Comparison of ENCODE assay signal across 8 cellular contexts in genomic region chr1:23553896-23554480, GRCh38. TPM values are rescaled to one million over a fixed set of nuclear protein-coding genes. Genes with fewer than 3 reads are reported as not detected.
A peak's percentile ranks its signal among the peaks of the same experiment; 100 is the strongest.
DNase-seq lines count a peak whose midpoint lies in the region; ATAC-seq and TF ChIP-seq lines count a peak whose summit lies in the region.

No MANE protein-coding gene starts in this region.

- no peak for TF ChIP-seq POLR2A in prostate gland (IDR thresholded peaks at IDR 0.05)

- no peaks in the 10 kb centered on the region for H3K27me3 ChIP-seq in RWPE2 (ENCODE audit: insufficient read depth, poor library complexity, severe bottlenecking)
- no peaks in the 10 kb centered on the region for H3K27me3 ChIP-seq in prostate gland (replicated peaks; ENCODE audit: insufficient read depth)

- 43% methylated on average over 22 of the region's 22 CpGs for WGBS in prostate gland

- H3K36me3 ChIP-seq in ES-I3 (ENCODE audit: insufficient read depth, low read length) (no peaks in the 10 kb centered on the region), RWPE2 (ENCODE audit: low read depth) (peaks cover 8% of the 10 kb centered on the region; the same call in 1 of the 2 replicates), prostate gland (no peaks in the 10 kb centered on the region)

- DNase-seq in RWPE2 (ENCODE audit: low spot score), result no peak
- DNase-seq in epithelial cell of proximal tubule (ENCODE audit: low read depth), result no peak
- DNase-seq in prostate gland (ENCODE audit: low spot score), result no peak
- DNase-seq in NK-92 (lab: John Stamatoyannopoulos, UW; ENCODE audit: unreplicated experiment), result no peak
- DNase-seq in HUDEP-2 (lab: John Stamatoyannopoulos, UW; ENCODE audit: unreplicated experiment in 76 of 76), result no peak
- no peak for DNase-seq in NCI-H187 treated with DMSO at 0.1 percent for 48 hours (lab: John Stamatoyannopoulos, UW)
- DNase-seq in NCI-H2196 (lab: John Stamatoyannopoulos, UW; ENCODE audit: unreplicated experiment), result no peak

- ATAC-seq in RWPE2 (ENCODE audit: low read depth), result no peak

- no peaks in the 10 kb centered on the region for H3K9me3 ChIP-seq in ES-I3 (ENCODE audit: control insufficient read depth, insufficient read depth, low read length)
- no peaks in the 10 kb centered on the region for H3K9me3 ChIP-seq in RWPE2 (ENCODE audit: severe bottlenecking)
- no peaks in the 10 kb centered on the region for H3K9me3 ChIP-seq in prostate gland

- H3K4me3 ChIP-seq in RWPE2 (ENCODE audit: severe bottlenecking), result peak overlapping the region; percentile 40
- peak overlapping the region; percentile 53 for H3K4me3 ChIP-seq in epithelial cell of proximal tubule (ENCODE audit: low read depth, low read length)
- peak overlapping the region; percentile 55 to 65 for H3K4me3 ChIP-seq in prostate gland

- H3K27ac ChIP-seq in RWPE2 (ENCODE audit: poor library complexity, severe bottlenecking), result peak overlapping the region; percentile 93
- H3K27ac ChIP-seq in prostate gland, result peak overlapping the region; percentile 93 to 95

- intact Hi-C loops in prostate gland (cut with DNase I), result no loop called here

- H3K4me1 ChIP-seq in ES-I3 (ENCODE audit: insufficient read depth, low read length) (peaks cover 6% of the 10 kb centered on the region), RWPE2 (ENCODE audit: insufficient read depth, poor library complexity, severe bottlenecking) (peaks cover 34% of the 10 kb centered on the region), prostate gland (replicated peaks) (peaks cover 5% of the 10 kb centered on the region)

- TF ChIP-seq CTCF in RWPE2 (IDR thresholded peaks at IDR 0.05; ENCODE audit: poor library complexity, severe bottlenecking), result no peak
- TF ChIP-seq CTCF in epithelial cell of proximal tubule (conservative IDR thresholded peaks at IDR 0.05; ENCODE audit: low read depth, low read length), result no peak
- no peak for TF ChIP-seq CTCF in prostate gland (IDR thresholded peaks at IDR 0.05)

- peak overlapping the region; percentile 76 for H3K9ac ChIP-seq in ES-I3 (ENCODE audit: low read depth, low read length)

RNA-seq across cellular contexts. Expression of gene ID3, which starts 5.3 kb away (rescaled TPM):
- 76.0 and 154 TPM in 2 replicates for total RNA-seq in epithelial cell of proximal tubule
- 100 to 1,000 TPM; 151 to 184 TPM for total RNA-seq in prostate gland

RNA-seq across cellular contexts. Expression of gene E2F2, which starts 23.0 kb away (rescaled TPM):
- total RNA-seq in epithelial cell of proximal tubule, result 4.0 and 6.5 TPM in 2 replicates
- total RNA-seq in prostate gland, result 1 to 10 TPM; 1.0 to 4.1 TPM
